ENCODE assay signal across 1 cellular context in genomic region chr5:140346348-140347221, GRCh38.
TF ChIP-seq lines count a peak whose summit lies in the region.

TSS of gene HBEGF (minus strand) at chr5:140346603. CDS start at chr5:140346328, 275 bp downstream.

TF ChIP-seq in HepG2, 621 proteins besides CTCF, POLR2A, EP300 and RAD21 (continued from another document and continues in another):
- TF ChIP-seq GMEB2 (CRISPR knock-in tag; IDR thresholded peaks at IDR 0.05; ENCODE audit: low read depth) (no peak), ZHX1 (CRISPR knock-in tag; IDR thresholded peaks at IDR 0.05; ENCODE audit: low read depth) (no peak), TFDP1 (CRISPR knock-in tag; IDR thresholded peaks at IDR 0.05; ENCODE audit: borderline replicate concordance) (peak; percentile 6; the same call in 1 of the 2 replicates), ZNF790 (CRISPR knock-in tag; IDR thresholded peaks at IDR 0.05; ENCODE audit: borderline replicate concordance) (no peak), ZNF777 (CRISPR knock-in tag; IDR thresholded peaks at IDR 0.05) (peak; percentile 83; the same call in 1 of the 2 replicates), SALL2 (CRISPR knock-in tag; IDR thresholded peaks at IDR 0.05) (0 out of 2 replicates have a peak, but pooled peaks have one; percentile 39), ZNF468 (CRISPR knock-in tag; IDR thresholded peaks at IDR 0.05) (no peak), IKZF5 (CRISPR knock-in tag; IDR thresholded peaks at IDR 0.05) (peak; percentile 45; the same call in 1 of the 2 replicates), CREB3 (CRISPR knock-in tag; IDR thresholded peaks at IDR 0.05) (peak; percentile 72; the same call in 1 of the 2 replicates), ZNF556 (CRISPR knock-in tag; IDR thresholded peaks at IDR 0.05; ENCODE audit: borderline replicate concordance) (peak; percentile 21; the same call in 1 of the 2 replicates), ISL2 (CRISPR knock-in tag; IDR thresholded peaks at IDR 0.05) (0 out of 2 replicates have a peak, but pooled peaks have one; percentile 16), ARID4A (CRISPR knock-in tag; IDR thresholded peaks at IDR 0.05; ENCODE audit: borderline replicate concordance) (peak; percentile 55; the same call in 1 of the 2 replicates), ZBTB10 (CRISPR knock-in tag; IDR thresholded peaks at IDR 0.05; ENCODE audit: borderline replicate concordance) (no peak), ZNF687 (CRISPR knock-in tag; IDR thresholded peaks at IDR 0.05) (peak; percentile 85), FOXC1 (CRISPR knock-in tag; IDR thresholded peaks at IDR 0.05; ENCODE audit: borderline replicate concordance) (peak; percentile 76; the same call in 1 of the 2 replicates), ZNF709 (CRISPR knock-in tag; IDR thresholded peaks at IDR 0.05) (0 out of 2 replicates have a peak, but pooled peaks have one; percentile 51), HDAC1 (CRISPR knock-in tag; IDR thresholded peaks at IDR 0.05) (peak; percentile 72), ARNTL (CRISPR knock-in tag; IDR thresholded peaks at IDR 0.05) (0 out of 2 replicates have a peak, but pooled peaks have one; percentile 37), GTF3A (CRISPR knock-in tag; conservative IDR thresholded peaks at IDR 0.05) (0 out of 2 replicates have a peak, but pooled peaks have one; percentile 60), ZNF441 (CRISPR knock-in tag; IDR thresholded peaks at IDR 0.05; ENCODE audit: borderline replicate concordance) (peak; percentile 57; the same call in 1 of the 2 replicates), SAP130 (CRISPR knock-in tag; IDR thresholded peaks at IDR 0.05; ENCODE audit: low read depth) (peak; percentile 60), GFI1 (CRISPR knock-in tag; IDR thresholded peaks at IDR 0.05; ENCODE audit: borderline replicate concordance) (peak; percentile 71; the same call in 1 of the 2 replicates), THYN1 (CRISPR knock-in tag; IDR thresholded peaks at IDR 0.05; ENCODE audit: borderline replicate concordance, low read depth) (no peak), NR2C2 (CRISPR knock-in tag; IDR thresholded peaks at IDR 0.05; ENCODE audit: borderline replicate concordance) (peak; percentile 24; the same call in 1 of the 2 replicates), KLF13 (CRISPR knock-in tag; IDR thresholded peaks at IDR 0.05) (0 out of 2 replicates have a peak, but pooled peaks have one; percentile 35), KDM4B (CRISPR knock-in tag; IDR thresholded peaks at IDR 0.05) (no peak), HMGXB4 (CRISPR knock-in tag; IDR thresholded peaks at IDR 0.05; ENCODE audit: borderline replicate concordance in 1 of 2, low read depth in 1 of 2) (peak; percentile 14 to 44; a peak in 3 of 4 replicates), THAP11 (CRISPR knock-in tag; IDR thresholded peaks at IDR 0.05) (no peak), ZNF770 (CRISPR knock-in tag; IDR thresholded peaks at IDR 0.05) (peak; percentile 12; the same call in 1 of the 2 replicates)
